ENCODE assay signal across 2 cellular contexts in genomic region chr14:39168591-39168990, GRCh38.
TF ChIP-seq lines count a peak whose summit lies in the region.

No MANE protein-coding gene starts in this region.

TF ChIP-seq in HCT116, 20 proteins besides CTCF, POLR2A, EP300 and RAD21 (continued from another document):
- TF ChIP-seq ZBTB33 (IDR thresholded peaks at IDR 0.05; ENCODE audit: extremely low read depth, insufficient replicate concordance, low read length) (no peak), JUND (IDR thresholded peaks at IDR 0.05) (no peak), EZH2 (IDR thresholded peaks at IDR 0.05) (no peak), EGR1 (IDR thresholded peaks at IDR 0.05; ENCODE audit: low read depth) (no peak)

TF ChIP-seq in WTC11, 78 proteins besides CTCF, POLR2A, EP300 and RAD21 (continued from another document):
- no peak for TF ChIP-seq FOXP4 (CRISPR knock-in tag; IDR thresholded peaks at IDR 0.05)
- no peak for TF ChIP-seq NR3C1 (CRISPR knock-in tag; conservative IDR thresholded peaks at IDR 0.05; ENCODE audit: low read depth)
- TF ChIP-seq FOXP1 (CRISPR knock-in tag; IDR thresholded peaks at IDR 0.05; ENCODE audit: borderline replicate concordance): no peak
- no peak for TF ChIP-seq CREB1 (CRISPR knock-in tag; IDR thresholded peaks at IDR 0.05)
- TF ChIP-seq SOX15 (CRISPR knock-in tag; IDR thresholded peaks at IDR 0.05): no peak
- no peak for TF ChIP-seq E2F1 (CRISPR knock-in tag; IDR thresholded peaks at IDR 0.05)
- no peak for TF ChIP-seq SMAD3 (CRISPR knock-in tag; IDR thresholded peaks at IDR 0.05; ENCODE audit: borderline replicate concordance)
- TF ChIP-seq E2F5 (CRISPR knock-in tag; IDR thresholded peaks at IDR 0.05): no peak
- TF ChIP-seq RELA (CRISPR knock-in tag; IDR thresholded peaks at IDR 0.05; ENCODE audit: borderline replicate concordance): no peak
- no peak for TF ChIP-seq NR2C2 (CRISPR knock-in tag; IDR thresholded peaks at IDR 0.05)
- TF ChIP-seq ZMAT4 (CRISPR knock-in tag; IDR thresholded peaks at IDR 0.05): no peak
- TF ChIP-seq HMGA2 (CRISPR knock-in tag; IDR thresholded peaks at IDR 0.05): no peak
- no peak for TF ChIP-seq FOXJ3 (CRISPR knock-in tag; IDR thresholded peaks at IDR 0.05; ENCODE audit: borderline replicate concordance)
